35 cellular contexts compared by ENCODE assay signal in genomic region chr6:23561732-23562131, GRCh38.
"Had no signal": no experiment of that assay in that cellular context is flagged by ENCODE, and none has a peak within 500 bp of the region (broad histone marks: within the 10 kb centered on the region; RNA-seq: fewer than 3 reads in every experiment).

No MANE protein-coding gene starts in this region.

- H3K4me1 ChIP-seq: adrenal gland, body of pancreas, foreskin keratinocyte, gastrocnemius medialis, heart left ventricle had no signal

- DNase-seq: activated CD4-positive, alpha-beta memory T cell treated with anti-CD3 and anti-CD28 coated beads, Interleukin-2, amount 10 ng/mL, durations not matched to agents 7 days and 5 days; activated CD4-positive, alpha-beta T cell treated with anti-CD3 and anti-CD28 coated beads for 36 hours; activated CD4-positive, alpha-beta T cell treated with anti-CD3 and anti-CD28 coated beads, Interleukin-2, amount 10 ng/mL, durations not matched to agents 24 days and 14 days; activated CD4-positive, CD25-positive, alpha-beta regulatory T cell; activated CD4-positive, CD25-positive, alpha-beta regulatory T cell treated with anti-CD3 and anti-CD28 coated beads, Interleukin-2, amount 50 U/mL, for 72 hours; activated CD8-positive, alpha-beta memory T cell treated with anti-CD3 and anti-CD28 coated beads, Interleukin-2, amount 50 U/mL, for 48 hours; activated effector memory CD4-positive, alpha-beta T cell treated with Interleukin-2 at 50 U/mL for 16 hours; activated gamma-delta T cell treated with Interleukin-2 at 50 U/mL for 16 hours; activated naive CD4-positive, alpha-beta T cell treated with Interleukin-2 at 50 U/mL for 16 hours; activated naive CD8-positive, alpha-beta T cell treated with anti-CD3 and anti-CD28 coated beads for 36 hours; activated naive CD8-positive, alpha-beta T cell treated with anti-CD3 and anti-CD28 coated beads, Interleukin-2, amount 50 U/mL, for 24 hours; activated T-cell treated with anti-CD3 and anti-CD28 coated beads for 4 hours; activated T-cell treated with anti-CD3 and anti-CD28 coated beads, Interleukin-2, amount 50 U/mL, for 4 hours; adrenal gland; amygdala; aorta; body of pancreas; caudate nucleus; cortex of kidney; dermis blood vessel endothelial cell; effector CD4-positive, alpha-beta T cell; effector memory CD8-positive, alpha-beta T cell; erythroblast; foreskin keratinocyte; gastrocnemius medialis; glutamatergic neuron; heart left ventricle; T-helper 1 cell; T-helper 17 cell; T1000; WERI-Rb-1 had no signal

- H3K27me3 Mint-ChIP-seq: activated CD4-positive, alpha-beta memory T cell treated with anti-CD3 and anti-CD28 coated beads, Interleukin-2, amount 10 ng/mL, durations not matched to agents 7 days and 5 days; activated CD4-positive, alpha-beta T cell treated with anti-CD3 and anti-CD28 coated beads for 36 hours; activated CD4-positive, alpha-beta T cell treated with anti-CD3 and anti-CD28 coated beads, Interleukin-2, amount 10 ng/mL, durations not matched to agents 24 days and 14 days; activated naive CD4-positive, alpha-beta T cell treated with anti-CD3 and anti-CD28 coated beads, Interleukin-2, amount 50 U/mL, for 24 hours; activated naive CD8-positive, alpha-beta T cell treated with anti-CD3 and anti-CD28 coated beads for 36 hours; activated naive CD8-positive, alpha-beta T cell treated with anti-CD3 and anti-CD28 coated beads, Interleukin-2, amount 50 U/mL, for 24 hours; activated T-helper 17 cell treated with anti-CD3 and anti-CD28 coated beads, Interleukin-2, amount 50 U/mL, for 72 hours; effector memory CD8-positive, alpha-beta T cell; T-helper 17 cell had no signal

- H3K4me3 ChIP-seq: adrenal gland, body of pancreas, esophagus muscularis mucosa, gastrocnemius medialis, heart left ventricle had no signal

- H3K36me3 ChIP-seq: adrenal gland, esophagus muscularis mucosa, gastrocnemius medialis, heart left ventricle, WERI-Rb-1 had no signal

- H3K27ac Mint-ChIP-seq: activated CD4-positive, alpha-beta memory T cell treated with anti-CD3 and anti-CD28 coated beads, Interleukin-2, amount 10 ng/mL, durations not matched to agents 7 days and 5 days; activated CD4-positive, alpha-beta T cell treated with anti-CD3 and anti-CD28 coated beads for 36 hours; activated CD4-positive, alpha-beta T cell treated with anti-CD3 and anti-CD28 coated beads, Interleukin-2, amount 10 ng/mL, durations not matched to agents 24 days and 14 days; activated naive CD4-positive, alpha-beta T cell treated with anti-CD3 and anti-CD28 coated beads, Interleukin-2, amount 50 U/mL, for 24 hours; activated naive CD8-positive, alpha-beta T cell treated with anti-CD3 and anti-CD28 coated beads for 36 hours; activated naive CD8-positive, alpha-beta T cell treated with anti-CD3 and anti-CD28 coated beads, Interleukin-2, amount 50 U/mL, for 24 hours; activated T-helper 17 cell treated with anti-CD3 and anti-CD28 coated beads, Interleukin-2, amount 50 U/mL, for 72 hours; effector memory CD8-positive, alpha-beta T cell; T-helper 17 cell; T-helper 2 cell treated with Interferon-gamma antibody and Interleukin-4, amounts not matched to agents 5 μg/mL and 100 μg/mL, for 36 hours had no signal

- H3K4me3 Mint-ChIP-seq: activated CD4-positive, alpha-beta memory T cell treated with anti-CD3 and anti-CD28 coated beads, Interleukin-2, amount 10 ng/mL, durations not matched to agents 7 days and 5 days; activated CD4-positive, alpha-beta T cell treated with anti-CD3 and anti-CD28 coated beads for 36 hours; activated CD4-positive, alpha-beta T cell treated with anti-CD3 and anti-CD28 coated beads, Interleukin-2, amount 10 ng/mL, durations not matched to agents 24 days and 14 days; activated naive CD4-positive, alpha-beta T cell treated with anti-CD3 and anti-CD28 coated beads, Interleukin-2, amount 50 U/mL, for 24 hours; activated naive CD8-positive, alpha-beta T cell treated with anti-CD3 and anti-CD28 coated beads for 36 hours; activated naive CD8-positive, alpha-beta T cell treated with anti-CD3 and anti-CD28 coated beads, Interleukin-2, amount 50 U/mL, for 24 hours; activated T-cell treated with anti-CD3 and anti-CD28 coated beads, Interleukin-2, amount 50 U/mL, for 4 hours; activated T-helper 17 cell treated with anti-CD3 and anti-CD28 coated beads, Interleukin-2, amount 50 U/mL, for 72 hours; effector memory CD8-positive, alpha-beta T cell; T-helper 17 cell; T-helper 2 cell treated with Interferon-gamma antibody and Interleukin-4, amounts not matched to agents 5 μg/mL and 100 μg/mL, for 36 hours had no signal

- H3K9me3 ChIP-seq: adrenal gland, gastrocnemius medialis had no signal

- H3K4me1 Mint-ChIP-seq: activated CD4-positive, alpha-beta memory T cell treated with anti-CD3 and anti-CD28 coated beads, Interleukin-2, amount 10 ng/mL, durations not matched to agents 7 days and 5 days; activated CD4-positive, alpha-beta T cell treated with anti-CD3 and anti-CD28 coated beads for 36 hours; activated CD4-positive, alpha-beta T cell treated with anti-CD3 and anti-CD28 coated beads, Interleukin-2, amount 10 ng/mL, durations not matched to agents 24 days and 14 days; activated naive CD4-positive, alpha-beta T cell treated with anti-CD3 and anti-CD28 coated beads, Interleukin-2, amount 50 U/mL, for 24 hours; activated naive CD8-positive, alpha-beta T cell treated with anti-CD3 and anti-CD28 coated beads for 36 hours; activated naive CD8-positive, alpha-beta T cell treated with anti-CD3 and anti-CD28 coated beads, Interleukin-2, amount 50 U/mL, for 24 hours; activated T-helper 17 cell treated with anti-CD3 and anti-CD28 coated beads, Interleukin-2, amount 50 U/mL, for 72 hours; T-helper 17 cell had no signal

- H3K27ac ChIP-seq: adrenal gland, body of pancreas, esophagus muscularis mucosa, foreskin keratinocyte, gastrocnemius medialis, heart left ventricle, WERI-Rb-1 had no signal

- H3K36me3 Mint-ChIP-seq: activated naive CD4-positive, alpha-beta T cell treated with anti-CD3 and anti-CD28 coated beads, Interleukin-2, amount 50 U/mL, for 24 hours; activated naive CD8-positive, alpha-beta T cell treated with anti-CD3 and anti-CD28 coated beads for 36 hours had no signal

- H3K27me3 ChIP-seq: adrenal gland, body of pancreas, esophagus muscularis mucosa, foreskin keratinocyte, gastrocnemius medialis, heart left ventricle had no signal

- ATAC-seq: activated CD4-positive, alpha-beta T cell treated with anti-CD3 and anti-CD28 coated beads for 36 hours; activated naive CD8-positive, alpha-beta T cell treated with anti-CD3 and anti-CD28 coated beads, Interleukin-2, amount 50 U/mL, for 24 hours; activated T-cell treated with anti-CD3 and anti-CD28 coated beads, Interleukin-2, amount 50 U/mL, for 4 hours; activated T-helper 17 cell treated with anti-CD3 and anti-CD28 coated beads, Interleukin-2, amount 50 U/mL, for 72 hours; body of pancreas; effector memory CD8-positive, alpha-beta T cell; foreskin keratinocyte; gastrocnemius medialis; heart left ventricle; T-helper 17 cell had no signal
